19 cellular contexts compared by ENCODE assay signal in the genomic region with DNA sequence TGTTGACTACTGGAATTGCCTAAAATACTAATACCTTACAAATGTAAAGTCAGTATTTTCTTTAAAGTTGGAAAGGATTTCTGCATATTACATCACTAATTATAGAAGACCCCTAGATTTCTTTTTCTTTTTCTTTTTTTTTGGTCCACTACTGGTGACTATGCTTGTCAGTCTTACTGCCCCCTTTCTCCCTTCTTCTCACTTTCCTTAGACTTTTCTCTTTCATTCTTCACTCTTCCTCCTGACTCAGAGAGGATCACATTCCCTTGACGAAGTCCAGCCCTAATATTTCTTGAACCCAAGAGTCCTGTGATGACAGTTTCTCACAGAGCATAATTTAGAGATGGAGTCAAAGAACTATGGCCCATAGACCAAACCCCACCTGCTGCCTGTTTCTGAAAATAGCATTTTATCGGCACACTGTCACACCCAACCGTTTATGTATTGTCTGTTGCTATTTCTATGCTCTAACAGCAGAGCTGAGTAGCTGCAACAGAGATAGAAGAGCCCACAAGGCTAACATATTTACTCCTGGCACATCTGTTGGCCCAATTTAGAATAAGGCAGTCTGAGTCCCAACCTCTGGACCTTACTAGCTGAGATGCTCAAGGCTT.
"Had no signal": no experiment of that assay in that cellular context is flagged by ENCODE, and none has a peak within 500 bp of the region (broad histone marks: within the 10 kb centered on the region; RNA-seq: fewer than 3 reads in every experiment).

No MANE protein-coding gene starts in this region.

- H3K4me3 ChIP-seq: body of pancreas, esophagus squamous epithelium, heart right ventricle, suprapubic skin, transverse colon, vagina had no signal

- H3K27me3 ChIP-seq: body of pancreas, esophagus squamous epithelium, heart right ventricle, suprapubic skin, transverse colon, vagina had no signal

- H3K36me3 ChIP-seq: esophagus squamous epithelium, heart right ventricle, suprapubic skin, transverse colon, vagina had no signal

- H3K27ac ChIP-seq: body of pancreas, esophagus squamous epithelium, heart right ventricle, suprapubic skin, transverse colon, vagina had no signal

- ATAC-seq: activated CD8-positive, alpha-beta memory T cell treated with anti-CD3 and anti-CD28 coated beads, Interleukin-2, amount 10 ng/mL, durations not matched to agents 7 days and 5 days; natural killer cell treated with Interleukin-12 subunit alpha and Interleukin-12 subunit beta and Interleukin-15 and Interleukin-18, amount 100 ng/mL, for 72 hours had no signal

- H3K36me3 Mint-ChIP-seq: activated CD8-positive, alpha-beta memory T cell treated with anti-CD3 and anti-CD28 coated beads, Interleukin-2, amount 10 ng/mL, durations not matched to agents 7 days and 5 days; natural killer cell treated with Interleukin-12 subunit alpha and Interleukin-12 subunit beta and Interleukin-15 and Interleukin-18, amount 100 ng/mL, for 72 hours had no signal

- DNase-seq: activated CD4-positive, alpha-beta memory T cell treated with anti-CD3 and anti-CD28 coated beads, Interleukin-2, amount 10 ng/mL, durations not matched to agents 7 days and 5 days; activated CD4-positive, CD25-positive, alpha-beta regulatory T cell; activated CD8-positive, alpha-beta memory T cell treated with anti-CD3 and anti-CD28 coated beads, Interleukin-2, amount 10 ng/mL, durations not matched to agents 7 days and 5 days; activated naive CD4-positive, alpha-beta T cell treated with Interleukin-2 at 50 U/mL for 16 hours; effector memory CD4-positive, alpha-beta T cell; esophagus squamous epithelium; heart right ventricle; occipital lobe; posterior cingulate gyrus; stimulated activated CD4-positive, alpha-beta T cell treated with anti-CD3 and anti-CD28 coated beads, Interleukin-12 subunit alpha, Interleukin-12 subunit beta, amount 100 ng/mL, for 4 hours; stimulated activated CD4-positive, alpha-beta T cell treated with anti-CD3 and anti-CD28 coated beads, Interleukin-2, amount 100 ng/mL, for 24 hours; T-helper 9 cell; transverse colon had no signal

- H3K4me1 ChIP-seq: body of pancreas, suprapubic skin, transverse colon, vagina had no signal

- H3K27ac Mint-ChIP-seq: activated CD4-positive, alpha-beta memory T cell treated with anti-CD3 and anti-CD28 coated beads, Interleukin-2, amount 10 ng/mL, durations not matched to agents 7 days and 5 days; activated CD8-positive, alpha-beta memory T cell treated with anti-CD3 and anti-CD28 coated beads, Interleukin-2, amount 10 ng/mL, durations not matched to agents 7 days and 5 days; activated T-helper 2 cell treated with anti-CD3 and anti-CD28 coated beads, Interferon-gamma antibody, Interleukin-2, Interleukin-4, amounts not matched to agents 10 μg/mL and 5 μg/mL and 100 μg/mL, durations not matched to agents 14 hours and 24 hours and 36 hours; stimulated activated naive CD8-positive, alpha-beta T cell treated with anti-CD3 and anti-CD28 coated beads, Interleukin-15, Interleukin-2, amounts not matched to agents 100 ng/mL and 50 ng/mL, for 24 hours had no signal

- H3K9me3 Mint-ChIP-seq: activated CD4-positive, alpha-beta memory T cell treated with anti-CD3 and anti-CD28 coated beads, Interleukin-2, amount 10 ng/mL, durations not matched to agents 7 days and 5 days; activated T-helper 2 cell treated with anti-CD3 and anti-CD28 coated beads, Interferon-gamma antibody, Interleukin-2, Interleukin-4, amounts not matched to agents 10 μg/mL and 5 μg/mL and 100 μg/mL, durations not matched to agents 14 hours and 24 hours and 36 hours; natural killer cell treated with Interleukin-12 subunit alpha and Interleukin-12 subunit beta and Interleukin-15 and Interleukin-18, amount 100 ng/mL, for 72 hours; stimulated activated naive CD8-positive, alpha-beta T cell treated with anti-CD3 and anti-CD28 coated beads, Interleukin-15, Interleukin-2, amounts not matched to agents 100 ng/mL and 50 ng/mL, for 24 hours had no signal

- H3K9me3 ChIP-seq: body of pancreas, esophagus squamous epithelium, heart right ventricle, suprapubic skin, transverse colon, vagina had no signal
